ENCODE assay signal across 19 cellular contexts in genomic region chr10:97719602-97720001, GRCh38. TPM values are rescaled to one million over a fixed set of nuclear protein-coding genes. Genes with fewer than 3 reads are reported as not detected.
DNase-seq lines count a peak whose midpoint lies in the region; ATAC-seq and TF ChIP-seq lines count a peak whose summit lies in the region.
"Had no signal": no experiment of that assay in that cellular context is flagged by ENCODE, and none has a peak within 500 bp of the region (broad histone marks: within the 10 kb centered on the region; RNA-seq: fewer than 3 reads in every experiment).

No MANE protein-coding gene starts in this region.

- no TSS peak for BruUV-seq in mammary epithelial cell (replicated peaks; lab: Mats Ljungman, UMichigan)

- H2AFZ ChIP-seq in mammary epithelial cell (ENCODE audit: low read depth, low read length) = no peak overlapping the region
- no peak overlapping the region for H2AFZ ChIP-seq in MM.1S (ENCODE audit: low read length)

- no peak overlapping the region for H3K9ac ChIP-seq in mammary epithelial cell (ENCODE audit: insufficient read depth, low read length)
- H3K9ac ChIP-seq in MM.1S (ENCODE audit: low read length) = no peak overlapping the region

- no peaks in the 10 kb centered on the region for H3K27me3 ChIP-seq in mammary epithelial cell (ENCODE audit: insufficient read depth, low read length)
- H3K27me3 ChIP-seq in MM.1S (replicated peaks; ENCODE audit: insufficient read depth, low read length) = peaks cover 3% of the 10 kb centered on the region

- peak; percentile 56 for DNase-seq in natural killer cell treated with Interleukin-12 subunit alpha and Interleukin-12 subunit beta and Interleukin-15 and Interleukin-18, amount 100 ng/mL, for 72 hours (ENCODE audit: low spot score)
- no peak for DNase-seq in natural killer cell
- DNase-seq in mammary epithelial cell = no peak
- DNase-seq in mesothelial cell of epicardium (ENCODE audit: low spot score in 2 of 2, unreplicated experiment in 2 of 2) = no peak
- DNase-seq in effector CD8-positive, alpha-beta T cell (lab: John Stamatoyannopoulos, UW) = no peak
- DNase-seq in MM.1S = no peak
- DNase-seq: ACHN; activated CD4-positive, alpha-beta T cell treated with anti-CD3 and anti-CD28 coated beads, Interleukin-2, amount 50 U/mL, for 4 hours; activated naive CD4-positive, alpha-beta T cell; anterior cingulate cortex; CD8-positive, alpha-beta memory T cell; NCI-H146; NK-92 treated with Interleukin-12 subunit alpha and Interleukin-12 subunit beta, amount 100 ng/mL, for 24 hours; occipital lobe had no signal

- no peaks in the 10 kb centered on the region for H3K9me3 Mint-ChIP-seq in natural killer cell treated with Interleukin-12 subunit alpha and Interleukin-12 subunit beta and Interleukin-15 and Interleukin-18, amount 100 ng/mL, for 72 hours
- H3K9me3 Mint-ChIP-seq in natural killer cell (no peaks in the 10 kb centered on the region), mesothelial cell of epicardium (no peaks in the 10 kb centered on the region)
- H3K9me3 Mint-ChIP-seq: CD8-positive, alpha-beta memory T cell; stimulated activated effector memory CD8-positive, alpha-beta T cell treated with anti-CD3 and anti-CD28 coated beads, Interleukin-12 subunit alpha, Interleukin-12 subunit beta, amount 100 ng/mL, for 72 hours had no signal

- H3K4me2 ChIP-seq in mammary epithelial cell (ENCODE audit: insufficient read depth, low read depth, low read length) = no peak overlapping the region
- no peak overlapping the region for H3K4me2 ChIP-seq in MM.1S (ENCODE audit: low read depth, low read length)

- no peak overlapping the region for H3K4me3 ChIP-seq in mammary epithelial cell (replicated peaks in 1 of 3; ENCODE audit: insufficient read depth in 1 of 3, low read depth in 2 of 3, low read length in 3 of 3)
- H3K4me3 ChIP-seq in MM.1S (ENCODE audit: low read length) = no peak overlapping the region

- H3K36me3 ChIP-seq in mammary epithelial cell (ENCODE audit: insufficient read depth, low read length) (peaks cover 12% of the 10 kb centered on the region), MM.1S (replicated peaks; ENCODE audit: insufficient read depth, low read length) (no peaks in the 10 kb centered on the region)

- no peaks in the 10 kb centered on the region for H3K9me3 ChIP-seq in mammary epithelial cell (replicated peaks; ENCODE audit: insufficient read depth, low read length)
- H3K9me3 ChIP-seq in MM.1S (replicated peaks; ENCODE audit: insufficient read depth, low read length) = no peaks in the 10 kb centered on the region

- ATAC-seq in natural killer cell treated with Interleukin-12 subunit alpha and Interleukin-12 subunit beta and Interleukin-15 and Interleukin-18, amount 100 ng/mL, for 72 hours = no peak
- ATAC-seq in natural killer cell (no peak), GM21447 (IDR thresholded peaks at IDR 0.05; ENCODE audit: unreplicated experiment) (no peak), GM18511 (IDR thresholded peaks at IDR 0.05; ENCODE audit: unreplicated experiment) (no peak)
- ATAC-seq: Right ventricle myocardium inferior; stimulated activated effector memory CD8-positive, alpha-beta T cell treated with anti-CD3 and anti-CD28 coated beads, Interleukin-12 subunit alpha, Interleukin-12 subunit beta, amount 100 ng/mL, for 72 hours had no signal

- in situ Hi-C loops in mammary epithelial cell (cut with MboI; ENCODE audit: low sequenced_read_pairs in 2 of 2) = no loop called here

- dilution Hi-C loops in mammary epithelial cell (cut with HindIII; ENCODE audit: low sequenced_read_pairs) = loop anchor here (10.0 kb wide), 1 partner anchor 55 kb away; no protein-coding TSS in a partner anchor

- H3K27me3 Mint-ChIP-seq in natural killer cell treated with Interleukin-12 subunit alpha and Interleukin-12 subunit beta and Interleukin-15 and Interleukin-18, amount 100 ng/mL, for 72 hours = peaks cover 18 to 34% of the 10 kb centered on the region in 2 donors
- H3K27me3 Mint-ChIP-seq in natural killer cell (ENCODE audit: low read depth in 2 of 2) (peaks cover 17 to 22% of the 10 kb centered on the region in 2 donors), mesothelial cell of epicardium (ENCODE audit: low read depth) (no peaks in the 10 kb centered on the region)

- peaks cover 43% of the 10 kb centered on the region for H3K79me2 ChIP-seq in mammary epithelial cell (ENCODE audit: insufficient read depth, low read length)
- no peaks in the 10 kb centered on the region for H3K79me2 ChIP-seq in MM.1S (ENCODE audit: low read length)

- no peaks in the 10 kb centered on the region for H3F3A ChIP-seq in MM.1S (ENCODE audit: insufficient read depth, low read length)

- no peak overlapping the region for H3K4me3 Mint-ChIP-seq in natural killer cell treated with Interleukin-12 subunit alpha and Interleukin-12 subunit beta and Interleukin-15 and Interleukin-18, amount 100 ng/mL, for 72 hours
- no peak overlapping the region for H3K4me3 Mint-ChIP-seq in natural killer cell
- H3K4me3 Mint-ChIP-seq in mesothelial cell of epicardium = no peak overlapping the region
- H3K4me3 Mint-ChIP-seq: CD8-positive, alpha-beta memory T cell; stimulated activated effector memory CD8-positive, alpha-beta T cell treated with anti-CD3 and anti-CD28 coated beads, Interleukin-12 subunit alpha, Interleukin-12 subunit beta, amount 100 ng/mL, for 72 hours had no signal

- H4K20me1 ChIP-seq in mammary epithelial cell (ENCODE audit: insufficient read depth, low read length) (no peaks in the 10 kb centered on the region), MM.1S (ENCODE audit: insufficient read depth, low read length) (no peaks in the 10 kb centered on the region)

- no peak overlapping the region for H3K27ac Mint-ChIP-seq in natural killer cell treated with Interleukin-12 subunit alpha and Interleukin-12 subunit beta and Interleukin-15 and Interleukin-18, amount 100 ng/mL, for 72 hours
- no peak overlapping the region for H3K27ac Mint-ChIP-seq in natural killer cell
- peak overlapping the region; percentile 76 for H3K27ac Mint-ChIP-seq in mesothelial cell of epicardium
- H3K27ac Mint-ChIP-seq: stimulated activated effector memory CD8-positive, alpha-beta T cell treated with anti-CD3 and anti-CD28 coated beads, Interleukin-12 subunit alpha, Interleukin-12 subunit beta, amount 100 ng/mL, for 72 hours had no signal

- no peaks in the 10 kb centered on the region for H3K4me1 Mint-ChIP-seq in natural killer cell treated with Interleukin-12 subunit alpha and Interleukin-12 subunit beta and Interleukin-15 and Interleukin-18, amount 100 ng/mL, for 72 hours (ENCODE audit: low read depth in 2 of 2)
- H3K4me1 Mint-ChIP-seq in natural killer cell (peaks cover 0 to 9% of the 10 kb centered on the region in 2 donors), mesothelial cell of epicardium (peaks cover 47% of the 10 kb centered on the region)
- H3K4me1 Mint-ChIP-seq: stimulated activated effector memory CD8-positive, alpha-beta T cell treated with anti-CD3 and anti-CD28 coated beads, Interleukin-12 subunit alpha, Interleukin-12 subunit beta, amount 100 ng/mL, for 72 hours had no signal

- 96% methylated on average over 2 of the region's 2 CpGs for WGBS in mammary epithelial cell (ENCODE audit: low coverage, missing lambda C conversion rate)

- intact Hi-C loops in natural killer cell (cut with micrococcal nuclease) (no loop called here), mammary epithelial cell (cut with micrococcal nuclease) (no loop called here)

- H3K36me3 Mint-ChIP-seq in natural killer cell treated with Interleukin-12 subunit alpha and Interleukin-12 subunit beta and Interleukin-15 and Interleukin-18, amount 100 ng/mL, for 72 hours = no peaks in the 10 kb centered on the region
- no peaks in the 10 kb centered on the region for H3K36me3 Mint-ChIP-seq in natural killer cell
- peaks cover 21% of the 10 kb centered on the region for H3K36me3 Mint-ChIP-seq in mesothelial cell of epicardium
- H3K36me3 Mint-ChIP-seq: CD8-positive, alpha-beta memory T cell; stimulated activated effector memory CD8-positive, alpha-beta T cell treated with anti-CD3 and anti-CD28 coated beads, Interleukin-12 subunit alpha, Interleukin-12 subunit beta, amount 100 ng/mL, for 72 hours had no signal

- peak overlapping the region; percentile 38 for H3K27ac ChIP-seq in mammary epithelial cell (ENCODE audit: insufficient read depth, low read depth, low read length)
- H3K27ac ChIP-seq in MM.1S (ENCODE audit: low read length) = no peak overlapping the region

- CTCF ChIA-PET in mammary epithelial cell (lab: Charles Lee; ENCODE audit: low non-redundant PET) = no interaction called here

- H3K4me1 ChIP-seq in mammary epithelial cell (ENCODE audit: insufficient read depth, low read length) (peaks cover 45% of the 10 kb centered on the region), MM.1S (ENCODE audit: low read length) (peaks cover 4% of the 10 kb centered on the region; the same call in 1 of the 2 replicates)

- H3K9me2 ChIP-seq in MM.1S (replicated peaks; ENCODE audit: insufficient read depth, low read length) = no peaks in the 10 kb centered on the region

- TF ChIP-seq CTCF in natural killer cell (IDR thresholded peaks at IDR 0.05) = no peak
- TF ChIP-seq CTCF in mammary epithelial cell (conservative IDR thresholded peaks at IDR 0.05 in 1 of 2, IDR thresholded peaks at IDR 0.05 in 1 of 2; ENCODE audit: extremely low read depth in 1 of 2, insufficient read depth in 1 of 2, low read depth in 1 of 2, low read length in 2 of 2) = no peak
- TF ChIP-seq CTCF in mesothelial cell of epicardium (IDR thresholded peaks at IDR 0.05; ENCODE audit: unreplicated experiment) = no peak
- no peak for TF ChIP-seq CTCF in MM.1S (IDR thresholded peaks at IDR 0.05; ENCODE audit: low read length)

RNA-seq across cellular contexts. Expression of gene MARVELD1, which starts 6.1 kb away (rescaled TPM):
- under 1 TPM in 1 of 2 donors, not detected in 1; 0.75 TPM for total RNA-seq in natural killer cell treated with Interleukin-12 subunit alpha and Interleukin-12 subunit beta and Interleukin-15 and Interleukin-18, amount 100 ng/mL, for 72 hours
- total RNA-seq in natural killer cell (under 1 TPM; 0.40 to 0.84 (median 0.40) TPM), mammary epithelial cell (10 to 100 TPM; 39.8 to 72.5 TPM), mesothelial cell of epicardium (72.5 to 75.4 TPM (median 75.4 TPM) in 3 replicates)
- 84.8 TPM for polyA plus RNA-seq in mammary epithelial cell
- polyA minus RNA-seq in mammary epithelial cell = 74.7 TPM

RNA-seq across cellular contexts. Expression of gene ZFYVE27, which starts 17.3 kb away (rescaled TPM):
- total RNA-seq in natural killer cell treated with Interleukin-12 subunit alpha and Interleukin-12 subunit beta and Interleukin-15 and Interleukin-18, amount 100 ng/mL, for 72 hours = 10 to 100 TPM; 34.9 to 59.6 TPM
- total RNA-seq in natural killer cell (10 to 100 TPM; 63.0 to 82.8 (median 76.4) TPM), mammary epithelial cell (10 to 100 TPM; 26.8 to 33.5 TPM), mesothelial cell of epicardium (39.6 to 40.7 TPM (median 39.9 TPM) in 3 replicates)
- 14.3 TPM for polyA plus RNA-seq in mammary epithelial cell
- polyA minus RNA-seq in mammary epithelial cell = 9.4 TPM

RNA-seq across cellular contexts. Expression of gene AVPI1, which starts 32.6 kb away (rescaled TPM):
- total RNA-seq in natural killer cell treated with Interleukin-12 subunit alpha and Interleukin-12 subunit beta and Interleukin-15 and Interleukin-18, amount 100 ng/mL, for 72 hours = under 1 TPM; 0.45 to 0.89 TPM
- total RNA-seq in natural killer cell (1 to 10 TPM; 6.1 to 8.4 (median 6.8) TPM), mammary epithelial cell (10 to 100 TPM; 31.4 to 33.8 TPM), mesothelial cell of epicardium (7.8 to 9.0 TPM (median 7.9 TPM) in 3 replicates)
- 22.9 TPM for polyA plus RNA-seq in mammary epithelial cell
- polyA minus RNA-seq in mammary epithelial cell = 14.2 TPM

RNA-seq across cellular contexts. Expression of gene SFRP5, which starts 52.2 kb away (rescaled TPM):
- total RNA-seq in natural killer cell treated with Interleukin-12 subunit alpha and Interleukin-12 subunit beta and Interleukin-15 and Interleukin-18, amount 100 ng/mL, for 72 hours = not detected
- not detected for total RNA-seq in natural killer cell
- total RNA-seq in mammary epithelial cell = not detected
- polyA plus RNA-seq in mammary epithelial cell = not detected
- polyA minus RNA-seq in mammary epithelial cell = 0.31 TPM
- 0.69 to 1.1 TPM (median 0.86 TPM) in 3 replicates for total RNA-seq in mesothelial cell of epicardium
- total RNA-seq: CD8-positive, alpha-beta memory T cell; HT1080 had no signal

Comparison
In these comparisons a context has a peak if more than half of its experiments do, and no peak if none do; other contexts are left out.
1. RNA of gene MARVELD1, which starts 6.1 kb away (total RNA-seq): 72.5 to 75.4 TPM in mesothelial cell of epicardium and 39.8 to 72.5 TPM in mammary epithelial cell; 0.75 TPM in natural killer cell treated with Interleukin-12 subunit alpha and Interleukin-12 subunit beta and Interleukin-15 and Interleukin-18, amount 100 ng/mL, for 72 hours and 0.40 to 0.84 TPM in natural killer cell; every median in the first group is over 10 times any median in the second.